ENCODE assay signal across 12 cellular contexts in the genomic region with DNA sequence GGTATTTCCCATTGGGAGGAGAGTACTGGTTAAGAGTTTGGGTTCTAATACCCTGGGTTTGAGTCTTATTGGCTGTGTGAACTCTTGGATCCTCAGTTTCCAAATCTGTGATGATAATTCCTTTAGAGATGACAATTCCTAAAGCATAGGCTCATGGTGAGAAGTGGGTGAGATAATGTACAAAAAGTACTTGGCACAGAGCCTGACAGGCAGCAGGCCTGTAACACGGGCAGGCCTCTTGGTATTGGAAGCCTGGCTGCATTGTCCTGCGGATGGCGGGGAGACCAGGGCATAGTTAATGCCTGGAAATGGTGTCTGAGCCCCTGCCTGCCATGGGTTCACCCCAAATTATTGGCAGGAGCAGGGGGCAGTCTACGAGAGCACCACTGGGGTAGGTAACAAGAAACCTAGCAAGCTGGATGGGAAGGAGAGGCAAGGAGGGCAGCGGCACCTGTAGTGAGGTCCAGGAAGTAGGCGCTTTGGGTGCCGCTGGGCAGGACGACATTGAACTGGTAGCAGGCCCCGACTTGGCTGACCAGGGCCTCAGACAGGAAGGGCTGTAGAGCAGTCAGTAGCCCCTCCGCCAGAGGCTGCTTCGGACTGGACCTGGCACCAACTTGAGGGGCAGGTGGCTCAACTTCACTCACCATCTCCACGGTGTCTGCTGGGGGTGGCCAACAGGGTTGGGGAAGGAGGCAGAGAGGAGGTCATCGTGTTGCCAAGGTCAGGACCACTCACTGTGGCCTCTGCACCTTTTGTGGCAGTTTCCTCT. TPM values are rescaled to one million over a fixed set of nuclear protein-coding genes. Genes with fewer than 3 reads are reported as not detected.
DNase-seq lines count a peak whose midpoint lies in the region; ATAC-seq and TF ChIP-seq lines count a peak whose summit lies in the region.
"Had no signal": no experiment of that assay in that cellular context is flagged by ENCODE, and none has a peak within 500 bp of the region (broad histone marks: within the 10 kb centered on the region; RNA-seq: fewer than 3 reads in every experiment).

No MANE protein-coding gene starts in this region.

- no peak for DNase-seq in activated naive CD8-positive, alpha-beta T cell treated with anti-CD3 and anti-CD28 coated beads for 36 hours
- DNase-seq in caudate nucleus (lab: John Stamatoyannopoulos, UW) (no peak), upper lobe of right lung (peak; percentile 61)
- no peak for DNase-seq in stimulated activated CD4-positive, alpha-beta T cell treated with anti-CD3 and anti-CD28 coated beads, Interleukin-4, amount 100 ng/mL, for 24 hours
- DNase-seq in naive thymus-derived CD4-positive, alpha-beta T cell, result no peak
- DNase-seq: cortex of kidney, NCI-H526 treated with DMSO at 0.1 percent for 48 hours, testis had no signal

- POLR2A ChIA-PET in naive thymus-derived CD4-positive, alpha-beta T cell (lab: Charles Lee), result no interaction called here

- H3K4me1 Mint-ChIP-seq in activated naive CD8-positive, alpha-beta T cell (ENCODE audit: low read depth), result peaks cover 52% of the 10 kb centered on the region
- peaks cover 29% of the 10 kb centered on the region for H3K4me1 Mint-ChIP-seq in activated naive CD8-positive, alpha-beta T cell treated with anti-CD3 and anti-CD28 coated beads for 36 hours
- H3K4me1 Mint-ChIP-seq in nephron, result peaks cover 59% of the 10 kb centered on the region
- peaks cover 0 to 72% (median 36%) of the 10 kb centered on the region in 7 donors for H3K4me1 Mint-ChIP-seq in naive thymus-derived CD4-positive, alpha-beta T cell

- H3K36me3 Mint-ChIP-seq in activated naive CD8-positive, alpha-beta T cell, result peaks cover 6% of the 10 kb centered on the region
- peaks cover 2% of the 10 kb centered on the region for H3K36me3 Mint-ChIP-seq in activated naive CD8-positive, alpha-beta T cell treated with anti-CD3 and anti-CD28 coated beads for 36 hours
- no peaks in the 10 kb centered on the region for H3K36me3 Mint-ChIP-seq in nephron (ENCODE audit: low read depth)
- peaks cover 4 to 27% (median 11%) of the 10 kb centered on the region in 5 donors for H3K36me3 Mint-ChIP-seq in naive thymus-derived CD4-positive, alpha-beta T cell

- H3K27ac ChIP-seq in caudate nucleus (ENCODE audit: low read depth, low read length) (peak overlapping the region; percentile 94), upper lobe of right lung (peak overlapping the region; percentile 90)
- no peak overlapping the region for H3K27ac ChIP-seq in naive thymus-derived CD4-positive, alpha-beta T cell (ENCODE audit: low read depth, low read length)

- ATAC-seq in upper lobe of right lung, result no peak
- ATAC-seq in naive thymus-derived CD4-positive, alpha-beta T cell, result no peak
- ATAC-seq in HG02885 (IDR thresholded peaks at IDR 0.05; ENCODE audit: poor library complexity, unreplicated experiment), result no peak

- H3K4me3 ChIP-seq in upper lobe of right lung, result no peak overlapping the region
- no peak overlapping the region for H3K4me3 ChIP-seq in naive thymus-derived CD4-positive, alpha-beta T cell (ENCODE audit: low read length)
- H3K4me3 ChIP-seq: MG63, testis had no signal

- intact Hi-C loops in upper lobe of right lung (cut with DNase I), result no loop called here
- intact Hi-C loops in naive thymus-derived CD4-positive, alpha-beta T cell (cut with micrococcal nuclease), result no loop called here

- H3K36me3 ChIP-seq in upper lobe of right lung, result no peaks in the 10 kb centered on the region
- H3K36me3 ChIP-seq in naive thymus-derived CD4-positive, alpha-beta T cell (ENCODE audit: control insufficient read depth in 2 of 3, insufficient read depth in 3 of 3, low read length in 3 of 3), result peaks cover 0 to 47% (median 3%) of the 10 kb centered on the region in 3 experiments

- TF ChIP-seq CTCF in nephron (IDR thresholded peaks at IDR 0.05; ENCODE audit: unreplicated experiment in 3 of 3), result no peak
- TF ChIP-seq CTCF in upper lobe of right lung (IDR thresholded peaks at IDR 0.05), result no peak

- no peaks in the 10 kb centered on the region for H3K9me3 Mint-ChIP-seq in activated naive CD8-positive, alpha-beta T cell (ENCODE audit: low read depth)
- no peaks in the 10 kb centered on the region for H3K9me3 Mint-ChIP-seq in activated naive CD8-positive, alpha-beta T cell treated with anti-CD3 and anti-CD28 coated beads for 36 hours
- no peaks in the 10 kb centered on the region for H3K9me3 Mint-ChIP-seq in nephron
- no peaks in the 10 kb centered on the region for H3K9me3 Mint-ChIP-seq in naive thymus-derived CD4-positive, alpha-beta T cell

- no peaks in the 10 kb centered on the region for H3K27me3 ChIP-seq in upper lobe of right lung
- H3K27me3 ChIP-seq in naive thymus-derived CD4-positive, alpha-beta T cell (ENCODE audit: control insufficient read depth in 2 of 2, insufficient read depth in 2 of 2, low read length in 2 of 2), result no peaks in the 10 kb centered on the region
- H3K27me3 ChIP-seq: MG63, testis had no signal

- H3K9me3 ChIP-seq in upper lobe of right lung, result no peaks in the 10 kb centered on the region
- no peaks in the 10 kb centered on the region for H3K9me3 ChIP-seq in naive thymus-derived CD4-positive, alpha-beta T cell (ENCODE audit: control insufficient read depth in 2 of 3, low read length in 3 of 3)
- H3K9me3 ChIP-seq: MG63, testis had no signal

- peaks cover 59% of the 10 kb centered on the region for H3K4me1 ChIP-seq in upper lobe of right lung
- peaks cover 0 to 20% of the 10 kb centered on the region in 2 donors for H3K4me1 ChIP-seq in naive thymus-derived CD4-positive, alpha-beta T cell (ENCODE audit: control insufficient read depth in 2 of 2, insufficient read depth in 2 of 2, low read length in 2 of 2)

- no peak overlapping the region for H3K4me3 Mint-ChIP-seq in activated naive CD8-positive, alpha-beta T cell
- H3K4me3 Mint-ChIP-seq in activated naive CD8-positive, alpha-beta T cell treated with anti-CD3 and anti-CD28 coated beads for 36 hours, result no peak overlapping the region
- peak overlapping the region in 1 of 3 experiments; percentile 25 for H3K4me3 Mint-ChIP-seq in nephron
- H3K4me3 Mint-ChIP-seq in naive thymus-derived CD4-positive, alpha-beta T cell, result peak overlapping the region in 1 of 10 donors; percentile 17

- CTCF ChIA-PET in naive thymus-derived CD4-positive, alpha-beta T cell (lab: Charles Lee), result interaction anchor here (1.3 to 3.6 kb wide), 3 partner anchors 10 to 11 kb away, joined by 4 to 15 read pairs (median 7); no protein-coding TSS in a partner anchor

- H3K27me3 Mint-ChIP-seq in activated naive CD8-positive, alpha-beta T cell, result no peaks in the 10 kb centered on the region
- no peaks in the 10 kb centered on the region for H3K27me3 Mint-ChIP-seq in activated naive CD8-positive, alpha-beta T cell treated with anti-CD3 and anti-CD28 coated beads for 36 hours
- H3K27me3 Mint-ChIP-seq in nephron (ENCODE audit: low read depth), result no peaks in the 10 kb centered on the region
- H3K27me3 Mint-ChIP-seq in naive thymus-derived CD4-positive, alpha-beta T cell, result no peaks in the 10 kb centered on the region

- peak overlapping the region; percentile 41 for H3K27ac Mint-ChIP-seq in activated naive CD8-positive, alpha-beta T cell
- H3K27ac Mint-ChIP-seq in activated naive CD8-positive, alpha-beta T cell treated with anti-CD3 and anti-CD28 coated beads for 36 hours, result no peak overlapping the region
- H3K27ac Mint-ChIP-seq in nephron, result peak overlapping the region; percentile 52 to 99 (median 86)
- H3K27ac Mint-ChIP-seq in naive thymus-derived CD4-positive, alpha-beta T cell, result peak overlapping the region in 4 of 9 donors; percentile 52 to 80 (median 68)

RNA-seq across cellular contexts. Expression of a gene that starts 7.7 kb away (rescaled TPM):
- 10 to 100 TPM in 1 of 2 experiments, 1 to 10 TPM in 1; 8.3 to 10.6 TPM for total RNA-seq in activated naive CD8-positive, alpha-beta T cell treated with anti-CD3 and anti-CD28 coated beads for 36 hours
- total RNA-seq in upper lobe of right lung, result 23.4 TPM
- 10 to 100 TPM in 3 of 5 experiments, 1 to 10 TPM in 2; 7.5 to 14.5 (median 12.3) TPM for total RNA-seq in naive thymus-derived CD4-positive, alpha-beta T cell
- polyA plus RNA-seq in naive thymus-derived CD4-positive, alpha-beta T cell, result 10 to 100 TPM; 18.7 to 21.3 TPM

RNA-seq across cellular contexts. Expression of a gene that starts 10.1 kb away (rescaled TPM):
- total RNA-seq in activated naive CD8-positive, alpha-beta T cell treated with anti-CD3 and anti-CD28 coated beads for 36 hours, result 10 to 100 TPM; 53.4 to 54.3 TPM
- total RNA-seq in upper lobe of right lung, result 82.9 TPM
- 100 to 1,000 TPM in 1 of 5 experiments, 10 to 100 TPM in 4; 42.1 to 113 (median 64.8) TPM for total RNA-seq in naive thymus-derived CD4-positive, alpha-beta T cell
- 10 to 100 TPM; 18.1 to 34.3 TPM for polyA plus RNA-seq in naive thymus-derived CD4-positive, alpha-beta T cell

RNA-seq across cellular contexts. Expression of a gene that starts 58.1 kb away (rescaled TPM):
- 1 to 10 TPM; 2.1 to 2.4 TPM for total RNA-seq in activated naive CD8-positive, alpha-beta T cell treated with anti-CD3 and anti-CD28 coated beads for 36 hours
- 11.1 TPM for total RNA-seq in upper lobe of right lung
- 1 to 10 TPM in 3 of 5 experiments, under 1 TPM in 2; 0.49 to 2.2 (median 1.0) TPM for total RNA-seq in naive thymus-derived CD4-positive, alpha-beta T cell
- polyA plus RNA-seq in naive thymus-derived CD4-positive, alpha-beta T cell, result 1 to 10 TPM; 1.3 to 2.3 TPM
